20 cellular contexts compared by ENCODE assay signal in genomic region chr4:16116493-16116990, GRCh38. TPM values are rescaled to one million over a fixed set of nuclear protein-coding genes. Genes with fewer than 3 reads are reported as not detected.
DNase-seq lines count a peak whose midpoint lies in the region; TF ChIP-seq lines count a peak whose summit lies in the region.
"Had no signal": no experiment of that assay in that cellular context is flagged by ENCODE, and none has a peak within 500 bp of the region (broad histone marks: within the 10 kb centered on the region; RNA-seq: fewer than 3 reads in every experiment).

No MANE protein-coding gene starts in this region.

- H3K4me1 ChIP-seq in left ventricle myocardium inferior (peaks cover 37% of the 10 kb centered on the region), endodermal cell (ENCODE audit: control insufficient read depth, insufficient read depth, low read length) (peaks cover 4% of the 10 kb centered on the region), vagina (no peaks in the 10 kb centered on the region)

- H3K4me3 ChIP-seq in left ventricle myocardium inferior (no peak overlapping the region), endodermal cell (ENCODE audit: low read length) (no peak overlapping the region), vagina (no peak overlapping the region)
- H3K4me3 ChIP-seq: cardiac muscle cell, GM12878 had no signal

- no peak overlapping the region for H3K27ac Mint-ChIP-seq in endodermal cell
- H3K27ac Mint-ChIP-seq: activated naive CD4-positive, alpha-beta T cell treated with anti-CD3 and anti-CD28 coated beads for 36 hours; CD4-positive, alpha-beta T cell; immature natural killer cell; nephron progenitor cell had no signal

- H3K27me3 Mint-ChIP-seq in endodermal cell (ENCODE audit: insufficient read depth): peaks cover 25% of the 10 kb centered on the region

- no peak overlapping the region for H3K9ac ChIP-seq in endodermal cell (ENCODE audit: extremely low read depth, low read length, poor library complexity, severe bottlenecking)

- no peaks in the 10 kb centered on the region for H3K36me3 ChIP-seq in left ventricle myocardium inferior
- no peaks in the 10 kb centered on the region for H3K36me3 ChIP-seq in endodermal cell (ENCODE audit: control insufficient read depth, insufficient read depth, low read length)
- no peaks in the 10 kb centered on the region for H3K36me3 ChIP-seq in vagina
- H3K36me3 ChIP-seq: cardiac muscle cell had no signal

- no peak for TF ChIP-seq POLR2A in vagina (IDR thresholded peaks at IDR 0.05)

- WGBS in endodermal cell (ENCODE audit: insufficient coverage in 1 of 2, insufficient read length in 1 of 2), 2 experiments: 61 to 67% methylated on average over 3 of the region's 3 CpGs

- H3K4me1 Mint-ChIP-seq in endodermal cell: peaks cover 27% of the 10 kb centered on the region
- H3K4me1 Mint-ChIP-seq: immature natural killer cell, nephron progenitor cell had no signal

- intact Hi-C loops in left ventricle myocardium inferior (cut with micrococcal nuclease): no loop called here
- intact Hi-C loops in cardiac septum (cut with DNase I): no loop called here
- intact Hi-C loops in vagina (cut with DNase I): no loop called here

- no peaks in the 10 kb centered on the region for H3K36me3 Mint-ChIP-seq in endodermal cell (ENCODE audit: low read depth)
- H3K36me3 Mint-ChIP-seq: immature natural killer cell had no signal

- no peak overlapping the region for H3K4me3 Mint-ChIP-seq in endodermal cell
- H3K4me3 Mint-ChIP-seq: activated naive CD4-positive, alpha-beta T cell treated with anti-CD3 and anti-CD28 coated beads for 36 hours; CD4-positive, alpha-beta T cell; immature natural killer cell; nephron progenitor cell had no signal

- TF ChIP-seq CTCF in left ventricle myocardium inferior (IDR thresholded peaks at IDR 0.05; ENCODE audit: borderline replicate concordance) (no peak), endodermal cell (conservative IDR thresholded peaks at IDR 0.05) (no peak), vagina (IDR thresholded peaks at IDR 0.05) (no peak)

- H3K9me3 ChIP-seq in left ventricle myocardium inferior (replicated peaks): no peaks in the 10 kb centered on the region
- no peaks in the 10 kb centered on the region for H3K9me3 ChIP-seq in endodermal cell (ENCODE audit: control insufficient read depth, low read length)
- no peaks in the 10 kb centered on the region for H3K9me3 ChIP-seq in vagina

- no peaks in the 10 kb centered on the region for H3K27me3 ChIP-seq in left ventricle myocardium inferior (ENCODE audit: low read depth)
- no peaks in the 10 kb centered on the region for H3K27me3 ChIP-seq in endodermal cell (ENCODE audit: control insufficient read depth, insufficient read depth, low read length, poor library complexity, severe bottlenecking)
- no peaks in the 10 kb centered on the region for H3K27me3 ChIP-seq in vagina
- H3K27me3 ChIP-seq: cardiac muscle cell had no signal

- no peaks in the 10 kb centered on the region for H3K9me3 Mint-ChIP-seq in endodermal cell
- H3K9me3 Mint-ChIP-seq: activated naive CD4-positive, alpha-beta T cell treated with anti-CD3 and anti-CD28 coated beads for 36 hours; CD4-positive, alpha-beta T cell; immature natural killer cell; nephron progenitor cell had no signal

- peak overlapping the region; percentile 47 for H3K27ac ChIP-seq in left ventricle myocardium inferior (replicated peaks)
- H3K27ac ChIP-seq in endodermal cell (ENCODE audit: low read depth, low read length): no peak overlapping the region
- H3K27ac ChIP-seq in vagina: no peak overlapping the region

- DNase-seq in left ventricle myocardium inferior (no peak), cardiac septum (ENCODE audit: low spot score) (no peak), NCI-H1930 (lab: John Stamatoyannopoulos, UW) (peak; percentile 30 to 31), endodermal cell (peak; percentile 13), vagina (ENCODE audit: extremely low spot score in 2 of 2) (peak; percentile 67 to 71), hypothalamus (lab: John Stamatoyannopoulos, UW) (no peak), OCI-M1 (lab: John Stamatoyannopoulos, UW) (no peak)
- DNase-seq: activated naive CD4-positive, alpha-beta T cell treated with anti-CD3 and anti-CD28 coated beads for 36 hours; activated T-cell treated with anti-CD3 and anti-CD28 coated beads, Interleukin-2, amount 50 U/mL, for 48 hours; amniotic stem cell; CD4-positive, alpha-beta T cell; dermis blood vessel endothelial cell; DND-41; immature natural killer cell; midbrain; NCI-H1694; nephron progenitor cell had no signal

RNA-seq across cellular contexts. Expression of gene PROM1, which starts 32.7 kb away (rescaled TPM):
- 2.9 TPM for total RNA-seq in left ventricle myocardium inferior
- 12.6 TPM for total RNA-seq in cardiac septum
- 10 to 100 TPM; 38.6 to 51.6 TPM for total RNA-seq in endodermal cell
- 36.1 TPM for polyA plus RNA-seq in endodermal cell (2013, experiment 1 of 2)
- polyA plus RNA-seq in endodermal cell (2013, experiment 2 of 2): 33.6 TPM
- not detected for total RNA-seq in vagina
- total RNA-seq: CD4-positive, alpha-beta T cell; T-helper 1 cell treated with Interleukin-12 subunit alpha and Interleukin-12 subunit beta and Interleukin-4 antibody, amounts not matched to agents 30 ng/mL and 1 ng/mL, for 36 hours had no signal

Comparison
In these comparisons a context has a peak if more than half of its experiments do, and no peak if none do; other contexts are left out.
1. DNase-seq: peak in NCI-H1930 (2 of 2), endodermal cell (single experiment) and vagina (2 of 2); none in left ventricle myocardium inferior (single experiment), cardiac septum (single experiment), hypothalamus (0 of 51) and OCI-M1 (single experiment).